15 cellular contexts compared by ENCODE assay signal in the genomic region with DNA sequence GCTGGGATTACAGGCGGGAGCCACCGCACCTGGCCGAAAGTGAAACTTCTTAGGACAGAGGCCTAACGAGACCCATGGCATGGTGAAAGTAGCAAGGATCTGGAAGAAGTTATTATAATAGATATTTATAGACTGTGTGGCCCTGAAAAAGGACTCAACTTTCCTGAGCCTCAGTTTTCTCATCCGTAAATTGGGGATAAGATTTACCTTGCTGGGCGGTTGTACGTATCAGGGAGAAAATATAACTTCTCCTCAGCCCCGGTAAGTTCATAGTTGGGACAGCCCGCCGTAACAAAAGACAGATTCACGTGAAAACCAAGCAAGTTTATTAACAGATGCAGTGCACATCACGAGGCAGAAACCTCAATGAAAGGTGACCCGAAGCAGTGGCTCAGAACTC. TPM values are rescaled to one million over a fixed set of nuclear protein-coding genes. Genes with fewer than 3 reads are reported as not detected.
DNase-seq lines count a peak whose midpoint lies in the region; ATAC-seq, FAIRE-seq and TF ChIP-seq lines count a peak whose summit lies in the region.
"Had no signal": no experiment of that assay in that cellular context is flagged by ENCODE, and none has a peak within 500 bp of the region (broad histone marks: within the 10 kb centered on the region; RNA-seq: fewer than 3 reads in every experiment).

No MANE protein-coding gene starts in this region.

- no peaks in the 10 kb centered on the region for H4K20me1 ChIP-seq in HepG2 (ENCODE audit: insufficient read depth, low read length)

- POLR2A ChIA-PET in HepG2 (lab: Yijun Ruan, JAX): no interaction called here
- POLR2A ChIA-PET in CD8-positive, alpha-beta T cell (lab: Charles Lee): interaction anchor here (0.6 to 4.0 kb wide), 5 partner anchors 8 to 571 kb away, joined by 3 to 54 read pairs (median 12); a partner anchor contains a TSS
- POLR2A ChIA-PET in CD8-positive, alpha-beta memory T cell (lab: Charles Lee): no interaction called here

- peak overlapping the region; percentile 87 for H3K27ac Mint-ChIP-seq in CD8-positive, alpha-beta T cell
- peak overlapping the region; percentile 38 for H3K27ac Mint-ChIP-seq in activated T-helper 2 cell treated with anti-CD3 and anti-CD28 coated beads, Interferon-gamma antibody, Interleukin-2, Interleukin-4, amounts not matched to agents 10 μg/mL and 5 μg/mL and 100 μg/mL, durations not matched to agents 14 hours and 24 hours and 36 hours
- peak overlapping the region; percentile 29 for H3K27ac Mint-ChIP-seq in progenitor cell of endocrine pancreas
- H3K27ac Mint-ChIP-seq in CD8-positive, alpha-beta memory T cell: peak overlapping the region in 4 of 8 donors; percentile 17 to 81 (median 64)

- intact Hi-C loops in HepG2 (cut with micrococcal nuclease; ENCODE audit: unreplicated experiment) (no loop called here), right lobe of liver (cut with DNase I) (no loop called here)
- intact Hi-C loops in CD8-positive, alpha-beta T cell (cut with DNase I, micrococcal nuclease): no loop called here
- intact Hi-C loops in activated T-helper 2 cell treated with anti-CD3 and anti-CD28 coated beads, Interferon-gamma antibody, Interleukin-2, Interleukin-4, amounts not matched to agents 10 μg/mL and 5 μg/mL and 100 μg/mL, durations not matched to agents 14 hours and 24 hours and 36 hours (cut with micrococcal nuclease): no loop called here

- no peak overlapping the region for H2AFZ ChIP-seq in HepG2 (ENCODE audit: low read length)

- FAIRE-seq in HepG2 (lab: Jason Lieb, UNC): no peak
- FAIRE-seq: G401.6, GM12891, HTR-8/SVneo had no signal

- CTCF ChIA-PET in HepG2 (lab: Yijun Ruan, JAX; ENCODE audit: low intra/inter-chr PET ratio, low total read pairs): interaction anchor here (0.6 kb wide), 1 partner anchor 13 kb away, joined by 4 read pairs; no protein-coding TSS in a partner anchor
- CTCF ChIA-PET in CD8-positive, alpha-beta T cell (lab: Charles Lee): interaction anchor here (0.7 to 3.7 kb wide), 3 partner anchors 10 to 42 kb away, joined by 3 to 53 read pairs (median 3); no protein-coding TSS in a partner anchor
- CTCF ChIA-PET in CD8-positive, alpha-beta memory T cell (lab: Charles Lee): interaction anchor here (2.2 to 7.7 kb wide), 2 partner anchors 7 to 18 kb away, joined by 8 to 53 read pairs; no protein-coding TSS in a partner anchor

- peaks cover 9% of the 10 kb centered on the region for H3K36me3 Mint-ChIP-seq in CD8-positive, alpha-beta T cell
- peaks cover 38% of the 10 kb centered on the region for H3K36me3 Mint-ChIP-seq in activated T-helper 2 cell treated with anti-CD3 and anti-CD28 coated beads, Interferon-gamma antibody, Interleukin-2, Interleukin-4, amounts not matched to agents 10 μg/mL and 5 μg/mL and 100 μg/mL, durations not matched to agents 14 hours and 24 hours and 36 hours (ENCODE audit: low read depth)
- no peaks in the 10 kb centered on the region for H3K36me3 Mint-ChIP-seq in progenitor cell of endocrine pancreas (ENCODE audit: insufficient read depth)
- H3K36me3 Mint-ChIP-seq in CD8-positive, alpha-beta memory T cell: peaks cover 0 to 11% (median 0%) of the 10 kb centered on the region in 3 donors

- ATAC-seq in HepG2 (no peak), right lobe of liver (no peak)
- ATAC-seq in CD8-positive, alpha-beta T cell: no peak

- no peak for TF ChIP-seq EP300 in HepG2 (IDR thresholded peaks at IDR 0.05; ENCODE audit: low read depth in 2 of 2, low read length in 2 of 2)
- no peak for TF ChIP-seq EP300 in HepG2 (CRISPR knock-in tag; IDR thresholded peaks at IDR 0.05; ENCODE audit: borderline replicate concordance)

- H3K27me3 Mint-ChIP-seq in CD8-positive, alpha-beta T cell (ENCODE audit: low read depth): no peaks in the 10 kb centered on the region
- H3K27me3 Mint-ChIP-seq in activated T-helper 2 cell treated with anti-CD3 and anti-CD28 coated beads, Interferon-gamma antibody, Interleukin-2, Interleukin-4, amounts not matched to agents 10 μg/mL and 5 μg/mL and 100 μg/mL, durations not matched to agents 14 hours and 24 hours and 36 hours (ENCODE audit: low read depth): no peaks in the 10 kb centered on the region
- H3K27me3 Mint-ChIP-seq in progenitor cell of endocrine pancreas: peaks cover 18% of the 10 kb centered on the region
- no peaks in the 10 kb centered on the region for H3K27me3 Mint-ChIP-seq in CD8-positive, alpha-beta memory T cell

- no peak for TF ChIP-seq CTCF in HepG2 (CRISPR knock-in tag; IDR thresholded peaks at IDR 0.05)
- TF ChIP-seq CTCF in right lobe of liver (IDR thresholded peaks at IDR 0.05): no peak
- no peak for TF ChIP-seq CTCF in CD8-positive, alpha-beta T cell (IDR thresholded peaks at IDR 0.05)
- no peak for TF ChIP-seq CTCF in progenitor cell of endocrine pancreas (IDR thresholded peaks at IDR 0.05; ENCODE audit: unreplicated experiment)

- no peak for TF ChIP-seq POLR2A in HepG2 (IDR thresholded peaks at IDR 0.05; ENCODE audit: insufficient read depth in 1 of 2, low read depth in 2 of 2, low read length in 2 of 2)
- TF ChIP-seq POLR2A in right lobe of liver (IDR thresholded peaks at IDR 0.05): no peak

- H3K27ac ChIP-seq in HepG2 (ENCODE audit: extremely low read length, insufficient read depth, low read length): no peak overlapping the region
- no peak overlapping the region for H3K27ac ChIP-seq in right lobe of liver
- no peak overlapping the region for H3K27ac ChIP-seq in CD8-positive, alpha-beta T cell (ENCODE audit: low read depth, low read length)
- no peak overlapping the region for H3K27ac ChIP-seq in CD8-positive, alpha-beta memory T cell (ENCODE audit: low read depth, low read length)
- H3K27ac ChIP-seq: SJSA1 had no signal

- 56% methylated on average over 13 of the region's 13 CpGs for WGBS in HepG2 (ENCODE audit: low lambda C conversion rate)
- WGBS in right lobe of liver (ENCODE audit: insufficient coverage, low coverage, low lambda C conversion rate, missing lambda C conversion rate): 92% methylated on average over 12 of the region's 13 CpGs

- H3K9ac ChIP-seq in HepG2 (ENCODE audit: insufficient read depth, low read depth, low read length): no peak overlapping the region

- peaks cover 68% of the 10 kb centered on the region for H3K4me1 Mint-ChIP-seq in CD8-positive, alpha-beta T cell (ENCODE audit: low read depth)
- peaks cover 44% of the 10 kb centered on the region for H3K4me1 Mint-ChIP-seq in activated T-helper 2 cell treated with anti-CD3 and anti-CD28 coated beads, Interferon-gamma antibody, Interleukin-2, Interleukin-4, amounts not matched to agents 10 μg/mL and 5 μg/mL and 100 μg/mL, durations not matched to agents 14 hours and 24 hours and 36 hours (ENCODE audit: low read depth)
- no peaks in the 10 kb centered on the region for H3K4me1 Mint-ChIP-seq in progenitor cell of endocrine pancreas (ENCODE audit: low read depth)
- H3K4me1 Mint-ChIP-seq in CD8-positive, alpha-beta memory T cell: peaks cover 39 to 65% (median 54%) of the 10 kb centered on the region in 3 donors

- no peak overlapping the region for H3K4me3 Mint-ChIP-seq in CD8-positive, alpha-beta T cell
- no peak overlapping the region for H3K4me3 Mint-ChIP-seq in activated T-helper 2 cell treated with anti-CD3 and anti-CD28 coated beads, Interferon-gamma antibody, Interleukin-2, Interleukin-4, amounts not matched to agents 10 μg/mL and 5 μg/mL and 100 μg/mL, durations not matched to agents 14 hours and 24 hours and 36 hours (ENCODE audit: low read depth)
- no peak overlapping the region for H3K4me3 Mint-ChIP-seq in progenitor cell of endocrine pancreas (ENCODE audit: low read depth)
- peak overlapping the region in 1 of 7 donors; percentile 30 for H3K4me3 Mint-ChIP-seq in CD8-positive, alpha-beta memory T cell

- H3K4me1 ChIP-seq in HepG2 (ENCODE audit: insufficient read depth, low read length): no peaks in the 10 kb centered on the region
- no peaks in the 10 kb centered on the region for H3K4me1 ChIP-seq in right lobe of liver
- H3K4me1 ChIP-seq in CD8-positive, alpha-beta T cell (ENCODE audit: insufficient read depth, low read length): peaks cover 75% of the 10 kb centered on the region
- peaks cover 60% of the 10 kb centered on the region for H3K4me1 ChIP-seq in CD8-positive, alpha-beta memory T cell (ENCODE audit: insufficient read depth, low read length)
- H3K4me1 ChIP-seq: SJSA1 had no signal

- BruUV-seq in HepG2 (replicated peaks; lab: Mats Ljungman, UMichigan): no TSS peak

- no peaks in the 10 kb centered on the region for H3K79me2 ChIP-seq in HepG2 (ENCODE audit: insufficient read depth, low read length)

- no peak for TF ChIP-seq RAD21 in HepG2 (CRISPR knock-in tag; IDR thresholded peaks at IDR 0.05)

- H3K36me3 ChIP-seq in HepG2 (replicated peaks in 1 of 2; ENCODE audit: control insufficient read depth in 1 of 2, insufficient read depth in 2 of 2, low read length in 2 of 2) (no peaks in the 10 kb centered on the region), right lobe of liver (no peaks in the 10 kb centered on the region)
- H3K36me3 ChIP-seq in CD8-positive, alpha-beta T cell (ENCODE audit: insufficient read depth, low read length): no peaks in the 10 kb centered on the region
- H3K36me3 ChIP-seq in CD8-positive, alpha-beta memory T cell (ENCODE audit: insufficient read depth, low read length): no peaks in the 10 kb centered on the region
- H3K36me3 ChIP-seq: SJSA1 had no signal

- no peaks in the 10 kb centered on the region for H3K9me3 Mint-ChIP-seq in CD8-positive, alpha-beta T cell
- no peaks in the 10 kb centered on the region for H3K9me3 Mint-ChIP-seq in activated T-helper 2 cell treated with anti-CD3 and anti-CD28 coated beads, Interferon-gamma antibody, Interleukin-2, Interleukin-4, amounts not matched to agents 10 μg/mL and 5 μg/mL and 100 μg/mL, durations not matched to agents 14 hours and 24 hours and 36 hours
- no peaks in the 10 kb centered on the region for H3K9me3 Mint-ChIP-seq in progenitor cell of endocrine pancreas (ENCODE audit: low read depth)
- no peaks in the 10 kb centered on the region for H3K9me3 Mint-ChIP-seq in CD8-positive, alpha-beta memory T cell

- H3K4me3 ChIP-seq in HepG2 (replicated peaks in 1 of 3; ENCODE audit: insufficient read depth in 1 of 3, low read depth in 2 of 3, low read length in 3 of 3) (no peak overlapping the region), right lobe of liver (no peak overlapping the region)
- no peak overlapping the region for H3K4me3 ChIP-seq in CD8-positive, alpha-beta T cell (ENCODE audit: low read depth, low read length)
- no peak overlapping the region for H3K4me3 ChIP-seq in CD8-positive, alpha-beta memory T cell (ENCODE audit: low read length)
- H3K4me3 ChIP-seq: SJSA1 had no signal

- no peaks in the 10 kb centered on the region for H3K9me3 ChIP-seq in HepG2 (ENCODE audit: low read length)
- no peaks in the 10 kb centered on the region for H3K9me3 ChIP-seq in right lobe of liver
- no peaks in the 10 kb centered on the region for H3K9me3 ChIP-seq in CD8-positive, alpha-beta T cell (ENCODE audit: low read length)
- H3K9me3 ChIP-seq in CD8-positive, alpha-beta memory T cell (ENCODE audit: low read length): no peaks in the 10 kb centered on the region
- H3K9me3 ChIP-seq: SJSA1 had no signal

- H3K27me3 ChIP-seq in HepG2 (ENCODE audit: control insufficient read depth in 1 of 2, insufficient read depth in 2 of 2, low read length in 2 of 2) (peaks cover 2 to 36% of the 10 kb centered on the region in 2 experiments; a peak in 4 of 5 replicates), right lobe of liver (no peaks in the 10 kb centered on the region)
- no peaks in the 10 kb centered on the region for H3K27me3 ChIP-seq in CD8-positive, alpha-beta T cell (ENCODE audit: insufficient read depth, low read length)
- no peaks in the 10 kb centered on the region for H3K27me3 ChIP-seq in CD8-positive, alpha-beta memory T cell (ENCODE audit: insufficient read depth, low read length, poor library complexity, severe bottlenecking)

- H3K4me2 ChIP-seq in HepG2 (ENCODE audit: low read depth, low read length): no peak overlapping the region

- in situ Hi-C loops in HepG2 (cut with HindIII; ENCODE audit: extremely low pct_ligation_motif_present, low pct_unique_long_range_greater_than_20kb): no loop called here

- DNase-seq in HepG2 (ENCODE audit: low spot score): no peak
- no peak for DNase-seq in right lobe of liver
- DNase-seq in CD8-positive, alpha-beta T cell: no peak
- no peak for DNase-seq in activated T-helper 2 cell treated with anti-CD3 and anti-CD28 coated beads, Interferon-gamma antibody, Interleukin-2, Interleukin-4, amounts not matched to agents 10 μg/mL and 5 μg/mL and 100 μg/mL, durations not matched to agents 14 hours and 24 hours and 36 hours (ENCODE audit: low spot score)
- no peak for DNase-seq in progenitor cell of endocrine pancreas (ENCODE audit: low spot score, unreplicated experiment)
- no peak for DNase-seq in CD8-positive, alpha-beta memory T cell
- DNase-seq in activated gamma-delta T cell treated with Interleukin-2 at 50 U/mL for 16 hours: no peak
- DNase-seq: DMS79, NCI-H1436, NCI-H2081, NCI-H524 had no signal

RNA-seq across cellular contexts. Expression of a gene that starts 5.5 kb away (rescaled TPM):
- total RNA-seq in HepG2 (2016; rRNA removed; fragmentation: Illumina TruSeq; extraction: Trizol): 6.6 and 7.1 TPM in 2 replicates
- 1.2 and 1.5 TPM in 2 replicates for total RNA-seq in HepG2 (2016; cell fraction: cytosol; rRNA removed; fragmentation: Illumina TruSeq; extraction: Trizol; ENCODE audit: low read depth)
- total RNA-seq in HepG2 (2016; cell fraction: insoluble cytoplasmic fraction; rRNA removed; fragmentation: Illumina TruSeq; extraction: Trizol): 5.2 and 7.8 TPM in 2 replicates
- 3.5 and 3.7 TPM in 2 replicates for total RNA-seq in HepG2 (2016; cell fraction: membrane; rRNA removed; fragmentation: Illumina TruSeq; extraction: Trizol)
- 6.8 and 7.8 TPM in 2 replicates for total RNA-seq in HepG2 (2016; cell fraction: nucleus; rRNA removed; fragmentation: Illumina TruSeq; extraction: Trizol)
- polyA plus RNA-seq in HepG2 (2011; rRNA removed): 10.0 and 12.5 TPM in 2 replicates
- polyA plus RNA-seq in HepG2 (2011; cell fraction: cytosol; rRNA removed): 6.6 and 8.0 TPM in 2 replicates
- polyA plus RNA-seq in HepG2 (2011; cell fraction: nucleus; rRNA removed): 43.0 and 43.6 TPM in 2 replicates
- 9.7 and 11.2 TPM in 2 replicates for polyA plus RNA-seq in HepG2 (2012)
- polyA plus RNA-seq in HepG2 (2016; cell fraction: cytosol; fragmentation: Illumina TruSeq; extraction: Trizol; ENCODE audit: low read depth): 0.95 and 1.2 TPM in 2 replicates
- polyA plus RNA-seq in HepG2 (2016; cell fraction: insoluble cytoplasmic fraction; fragmentation: Illumina TruSeq; extraction: Trizol; ENCODE audit: low read depth): 5.2 and 6.0 TPM in 2 replicates
- polyA plus RNA-seq in HepG2 (2016; cell fraction: membrane; fragmentation: Illumina TruSeq; extraction: Trizol; ENCODE audit: low read depth): 2.1 and 2.5 TPM in 2 replicates
- polyA plus RNA-seq in HepG2 (2016; cell fraction: nucleus; fragmentation: Illumina TruSeq; extraction: Trizol; ENCODE audit: insufficient read depth, low read depth): 18.6 and 20.4 TPM in 2 replicates
- polyA minus RNA-seq in HepG2 (2011; rRNA and poly(A)+ RNA removed; ENCODE audit: low replicate concordance): 1.2 and 22.6 TPM in 2 replicates
- 8.6 and 9.7 TPM in 2 replicates for polyA minus RNA-seq in HepG2 (2011; cell fraction: cytosol; rRNA and poly(A)+ RNA removed)
- 11.7 and 12.7 TPM in 2 replicates for polyA minus RNA-seq in HepG2 (2011; cell fraction: nucleus; rRNA and poly(A)+ RNA removed)
- 1 to 10 TPM; 1.4 to 5.8 (median 2.6) TPM for total RNA-seq in right lobe of liver
- total RNA-seq in CD8-positive, alpha-beta T cell: 100 to 1,000 TPM; 200 to 214 TPM
- 184 and 189 TPM in 2 replicates for total RNA-seq in activated T-helper 2 cell treated with anti-CD3 and anti-CD28 coated beads, Interferon-gamma antibody, Interleukin-2, Interleukin-4, amounts not matched to agents 10 μg/mL and 5 μg/mL and 100 μg/mL, durations not matched to agents 14 hours and 24 hours and 36 hours
- total RNA-seq in progenitor cell of endocrine pancreas: 13.7 and 15.7 TPM in 2 replicates
- 100 to 1,000 TPM; 157 to 165 TPM for total RNA-seq in CD8-positive, alpha-beta memory T cell
- 109 TPM for polyA plus RNA-seq in CD8-positive, alpha-beta memory T cell

RNA-seq across cellular contexts. Expression of a gene that starts 57.3 kb away (rescaled TPM):
- total RNA-seq in HepG2 (2016; rRNA removed; fragmentation: Illumina TruSeq; extraction: Trizol) (5.7 and 8.2 TPM in 2 replicates), right lobe of liver (1 to 10 TPM; 1.6 to 5.8 (median 3.0) TPM), progenitor cell of endocrine pancreas (24.5 and 24.6 TPM in 2 replicates)
- 2.8 TPM in 2 replicates for total RNA-seq in HepG2 (2016; cell fraction: cytosol; rRNA removed; fragmentation: Illumina TruSeq; extraction: Trizol; ENCODE audit: low read depth)
- total RNA-seq in HepG2 (2016; cell fraction: insoluble cytoplasmic fraction; rRNA removed; fragmentation: Illumina TruSeq; extraction: Trizol): 3.7 and 9.3 TPM in 2 replicates
- total RNA-seq in HepG2 (2016; cell fraction: membrane; rRNA removed; fragmentation: Illumina TruSeq; extraction: Trizol): 8.8 and 9.5 TPM in 2 replicates
- total RNA-seq in HepG2 (2016; cell fraction: nucleus; rRNA removed; fragmentation: Illumina TruSeq; extraction: Trizol): 13.9 and 14.4 TPM in 2 replicates
- 1.5 and 2.1 TPM in 2 replicates for polyA plus RNA-seq in HepG2 (2011; rRNA removed)
- 1.2 and 1.7 TPM in 2 replicates for polyA plus RNA-seq in HepG2 (2011; cell fraction: cytosol; rRNA removed)
- 11.5 and 13.6 TPM in 2 replicates for polyA plus RNA-seq in HepG2 (2011; cell fraction: nucleus; rRNA removed)
- polyA plus RNA-seq in HepG2 (2012): 4.9 and 7.2 TPM in 2 replicates
- 2.6 and 2.7 TPM in 2 replicates for polyA plus RNA-seq in HepG2 (2016; cell fraction: cytosol; fragmentation: Illumina TruSeq; extraction: Trizol; ENCODE audit: low read depth)
- 5.4 and 7.8 TPM in 2 replicates for polyA plus RNA-seq in HepG2 (2016; cell fraction: insoluble cytoplasmic fraction; fragmentation: Illumina TruSeq; extraction: Trizol; ENCODE audit: low read depth)
- polyA plus RNA-seq in HepG2 (2016; cell fraction: membrane; fragmentation: Illumina TruSeq; extraction: Trizol; ENCODE audit: low read depth): 6.4 and 6.7 TPM in 2 replicates
- polyA plus RNA-seq in HepG2 (2016; cell fraction: nucleus; fragmentation: Illumina TruSeq; extraction: Trizol; ENCODE audit: insufficient read depth, low read depth): 24.0 and 25.7 TPM in 2 replicates
- polyA minus RNA-seq in HepG2 (2011; rRNA and poly(A)+ RNA removed; ENCODE audit: low replicate concordance): 8.5 and 12.3 TPM in 2 replicates
- polyA minus RNA-seq in HepG2 (2011; cell fraction: cytosol; rRNA and poly(A)+ RNA removed): 5.4 and 5.5 TPM in 2 replicates
- 9.0 and 9.2 TPM in 2 replicates for polyA minus RNA-seq in HepG2 (2011; cell fraction: nucleus; rRNA and poly(A)+ RNA removed)
- 10 to 100 TPM; 10.7 to 11.5 TPM for total RNA-seq in CD8-positive, alpha-beta T cell
- total RNA-seq in activated T-helper 2 cell treated with anti-CD3 and anti-CD28 coated beads, Interferon-gamma antibody, Interleukin-2, Interleukin-4, amounts not matched to agents 10 μg/mL and 5 μg/mL and 100 μg/mL, durations not matched to agents 14 hours and 24 hours and 36 hours: 30.8 and 31.6 TPM in 2 replicates
- 10 to 100 TPM; 32.2 to 32.8 TPM for total RNA-seq in CD8-positive, alpha-beta memory T cell
- 2.8 TPM for polyA plus RNA-seq in CD8-positive, alpha-beta memory T cell
